ENCODE assay signal across 19 cellular contexts in genomic region chr19:47891923-47892666, GRCh38. TPM values are rescaled to one million over a fixed set of nuclear protein-coding genes. Genes with fewer than 3 reads are reported as not detected.
DNase-seq lines count a peak whose midpoint lies in the region; ATAC-seq and TF ChIP-seq lines count a peak whose summit lies in the region.
"Had no signal": no experiment of that assay in that cellular context is flagged by ENCODE, and none has a peak within 500 bp of the region (broad histone marks: within the 10 kb centered on the region; RNA-seq: fewer than 3 reads in every experiment).

No MANE protein-coding gene starts in this region.

- H3K27me3 ChIP-seq in Karpas-422 (ENCODE audit: low read length) (no peaks in the 10 kb centered on the region), mesenchymal stem cell (ENCODE audit: control insufficient read depth in 1 of 2, insufficient read depth in 1 of 2, low read length in 2 of 2) (no peaks in the 10 kb centered on the region), testis (no peaks in the 10 kb centered on the region), MG63 (peaks cover 8% of the 10 kb centered on the region; the same call in 1 of the 2 replicates)

- no peak overlapping the region for H2BK5ac ChIP-seq in mesenchymal stem cell (ENCODE audit: low read depth, low read length, poor library complexity, severe bottlenecking)

- H2AFZ ChIP-seq in Karpas-422 (ENCODE audit: low read length): no peak overlapping the region
- H2AFZ ChIP-seq in mesenchymal stem cell (ENCODE audit: low read depth, low read length): no peak overlapping the region

- H3K4me3 ChIP-seq in Karpas-422 (ENCODE audit: low read length): no peak overlapping the region
- no peak overlapping the region for H3K4me3 ChIP-seq in cardiac fibroblast (replicated peaks in 1 of 2; ENCODE audit: low read depth in 2 of 2, low read length in 2 of 2)
- H3K4me3 ChIP-seq in mesenchymal stem cell (ENCODE audit: insufficient read depth in 1 of 2, low read depth in 1 of 2, low read length in 2 of 2): no peak overlapping the region
- no peak overlapping the region for H3K4me3 ChIP-seq in testis
- H3K4me3 ChIP-seq in MG63: no peak overlapping the region

- H3K36me3 ChIP-seq in Karpas-422 (ENCODE audit: insufficient read depth, low read length) (no peaks in the 10 kb centered on the region), mesenchymal stem cell (ENCODE audit: control insufficient read depth in 1 of 2, insufficient read depth in 2 of 2, low read depth in 1 of 2, low read length in 2 of 2) (no peaks in the 10 kb centered on the region), testis (ENCODE audit: low read depth, missing control alignments) (no peaks in the 10 kb centered on the region), MG63 (no peaks in the 10 kb centered on the region)

- no peak overlapping the region for H4K91ac ChIP-seq in mesenchymal stem cell (ENCODE audit: low read length)

- no peak overlapping the region for H3K18ac ChIP-seq in mesenchymal stem cell (ENCODE audit: low read depth in 1 of 2, low read length in 2 of 2)

- H3K9me2 ChIP-seq in Karpas-422 (replicated peaks; ENCODE audit: insufficient read depth, low read length): no peaks in the 10 kb centered on the region

- WGBS in mesenchymal stem cell: 24% methylated on average over 5 of the region's 7 CpGs
- WGBS in testis, 2 donors: 19 to 24% methylated on average over 7 of the region's 7 CpGs

- H3K79me2 ChIP-seq in Karpas-422 (ENCODE audit: low read length): no peaks in the 10 kb centered on the region

- H3K27ac ChIP-seq in Karpas-422 (ENCODE audit: low read length) (no peak overlapping the region), mesenchymal stem cell (ENCODE audit: low read length, poor library complexity, severe bottlenecking) (no peak overlapping the region), testis (peak overlapping the region; percentile 95 to 96)

- ATAC-seq in GM21619 (IDR thresholded peaks at IDR 0.05; ENCODE audit: unreplicated experiment) (no peak), HG02884 (IDR thresholded peaks at IDR 0.05; ENCODE audit: unreplicated experiment) (no peak)
- ATAC-seq: naive thymus-derived CD4-positive, alpha-beta T cell; stimulated activated naive B cell treated with anti-CD40 and anti-IgM and Interleukin-4, amounts not matched to agents 10 μg/mL and 1 μg/mL and 100 μg/mL, for 72 hours had no signal

- H3K4me1 ChIP-seq in Karpas-422 (ENCODE audit: low read length) (no peaks in the 10 kb centered on the region), mesenchymal stem cell (ENCODE audit: control insufficient read depth, insufficient read depth, low read depth, low read length) (no peaks in the 10 kb centered on the region), testis (peaks cover 36% of the 10 kb centered on the region)

- TF ChIP-seq POLR2A in testis (IDR thresholded peaks at IDR 0.05): no peak

- H3K9me3 ChIP-seq in Karpas-422 (ENCODE audit: low read length) (no peaks in the 10 kb centered on the region), mesenchymal stem cell (ENCODE audit: control insufficient read depth, low read length) (peaks cover 13% of the 10 kb centered on the region), testis (no peaks in the 10 kb centered on the region), MG63 (no peaks in the 10 kb centered on the region)

- DNase-seq in Karpas-422: peak; percentile 42
- DNase-seq in cardiac fibroblast (ENCODE audit: low read depth in 2 of 2): peak; percentile 9 to 28
- DNase-seq in mesenchymal stem cell: peak; percentile 73
- DNase-seq in testis: peak; percentile 89
- no peak for DNase-seq in MG63
- DNase-seq in amniotic stem cell (lab: John Stamatoyannopoulos, UW): no peak
- DNase-seq: activated CD4-positive, alpha-beta T cell treated with anti-CD3 and anti-CD28 coated beads, Interleukin-2, amount 50 U/mL, for 1 hour; effector memory CD4-positive, alpha-beta T cell; EL; Kasumi-1; naive thymus-derived CD4-positive, alpha-beta T cell; NCI-H1694 treated with DMSO at 0.1 percent for 48 hours; right cardiac atrium; stimulated activated naive B cell treated with anti-CD40 and anti-IgM and Interleukin-4, amounts not matched to agents 10 μg/mL and 1 μg/mL and 100 μg/mL, for 72 hours had no signal

- H3K4me2 ChIP-seq in Karpas-422 (ENCODE audit: low read depth, low read length, poor library complexity, severe bottlenecking) (no peak overlapping the region), mesenchymal stem cell (ENCODE audit: low read length, poor library complexity, severe bottlenecking) (no peak overlapping the region)

- intact Hi-C loops in testis (cut with DNase I; ENCODE audit: low total_unique reads): no loop called here

- H4K20me1 ChIP-seq in Karpas-422 (ENCODE audit: insufficient read depth, low read depth, low read length): no peaks in the 10 kb centered on the region

- H3K9ac ChIP-seq in Karpas-422 (ENCODE audit: low read length) (no peak overlapping the region), mesenchymal stem cell (ENCODE audit: low read length) (no peak overlapping the region)

- H3K4ac ChIP-seq in mesenchymal stem cell (ENCODE audit: low read depth in 1 of 2, low read length in 2 of 2): no peak overlapping the region

- H3K14ac ChIP-seq in mesenchymal stem cell (ENCODE audit: low read length in 2 of 2): no peak overlapping the region

- no peak overlapping the region for H2BK15ac ChIP-seq in mesenchymal stem cell (ENCODE audit: low read depth, poor library complexity, severe bottlenecking)

- H3K23ac ChIP-seq in mesenchymal stem cell (ENCODE audit: low read length in 2 of 2): no peak overlapping the region

- peak overlapping the region; percentile 30 for H4K8ac ChIP-seq in mesenchymal stem cell (ENCODE audit: low read length)

- TF ChIP-seq CTCF in cardiac fibroblast (IDR thresholded peaks at IDR 0.05; ENCODE audit: low read depth, low read length) (no peak), testis (IDR thresholded peaks at IDR 0.05) (no peak)

- H3K79me1 ChIP-seq in mesenchymal stem cell (replicated peaks; ENCODE audit: low read length, poor library complexity, severe bottlenecking): no peaks in the 10 kb centered on the region

- H2BK12ac ChIP-seq in mesenchymal stem cell (ENCODE audit: low read length in 2 of 2): no peak overlapping the region

- H2AK5ac ChIP-seq in mesenchymal stem cell (ENCODE audit: low read length, severe bottlenecking): no peak overlapping the region

- H2BK120ac ChIP-seq in mesenchymal stem cell (ENCODE audit: low read depth, low read length): no peak overlapping the region

RNA-seq across cellular contexts. Expression of gene SULT2A1, which starts 6.0 kb away (rescaled TPM):
- total RNA-seq in Karpas-422 (2014; rRNA removed; shearing (Covaris generic); ENCODE audit: low replicate concordance): not detected in 2 replicates
- not detected for polyA plus RNA-seq in mesenchymal stem cell (2013, experiment 1 of 2)
- polyA plus RNA-seq in mesenchymal stem cell (2013, experiment 2 of 2): not detected
- 1 to 10 TPM in 1 of 2 donors, under 1 TPM in 1; 0.24 to 1.2 TPM for total RNA-seq in testis
- polyA plus RNA-seq in testis (ENCODE audit: insufficient read depth, low read depth, low replicate concordance): 2.3 TPM
- total RNA-seq in MG63 (2014; rRNA removed; shearing (Covaris generic); ENCODE audit: low replicate concordance): not detected in 2 replicates
- total RNA-seq: kidney epithelial cell; naive thymus-derived CD4-positive, alpha-beta T cell; right cardiac atrium; T-helper 2 cell treated with Interferon-gamma antibody and Interleukin-4, amounts not matched to agents 100 ng/mL and 5 ng/mL, for 36 hours had no signal
- polyA plus RNA-seq: CD14-positive monocyte; naive thymus-derived CD4-positive, alpha-beta T cell; right cardiac atrium had no signal

RNA-seq across cellular contexts. Expression of gene TPRX2, which starts 33.1 kb away (rescaled TPM):
- total RNA-seq in Karpas-422 (2014; rRNA removed; shearing (Covaris generic); ENCODE audit: low replicate concordance): not detected in 2 replicates
- polyA plus RNA-seq in mesenchymal stem cell (2013, experiment 1 of 2): not detected
- polyA plus RNA-seq in mesenchymal stem cell (2013, experiment 2 of 2): not detected
- under 1 TPM; 0.37 to 0.63 TPM for total RNA-seq in testis
- 0.53 TPM for polyA plus RNA-seq in testis (ENCODE audit: insufficient read depth, low read depth, low replicate concordance)
- total RNA-seq in MG63 (2014; rRNA removed; shearing (Covaris generic); ENCODE audit: low replicate concordance): not detected in 2 replicates
- total RNA-seq: kidney epithelial cell; naive thymus-derived CD4-positive, alpha-beta T cell; right cardiac atrium; T-helper 2 cell treated with Interferon-gamma antibody and Interleukin-4, amounts not matched to agents 100 ng/mL and 5 ng/mL, for 36 hours had no signal
- polyA plus RNA-seq: CD14-positive monocyte; naive thymus-derived CD4-positive, alpha-beta T cell; right cardiac atrium had no signal

Comparison
In these comparisons a context has a peak if more than half of its experiments do, and no peak if none do; other contexts are left out.
1. DNase-seq: peak in Karpas-422 (single experiment), cardiac fibroblast (2 of 2), mesenchymal stem cell (single experiment) and testis (single experiment); none in MG63 (single experiment) and amniotic stem cell (single experiment).
2. H3K27ac ChIP-seq: peak in testis (2 of 2); none in Karpas-422 (single experiment) and mesenchymal stem cell (single experiment).